In the genomic region with DNA sequence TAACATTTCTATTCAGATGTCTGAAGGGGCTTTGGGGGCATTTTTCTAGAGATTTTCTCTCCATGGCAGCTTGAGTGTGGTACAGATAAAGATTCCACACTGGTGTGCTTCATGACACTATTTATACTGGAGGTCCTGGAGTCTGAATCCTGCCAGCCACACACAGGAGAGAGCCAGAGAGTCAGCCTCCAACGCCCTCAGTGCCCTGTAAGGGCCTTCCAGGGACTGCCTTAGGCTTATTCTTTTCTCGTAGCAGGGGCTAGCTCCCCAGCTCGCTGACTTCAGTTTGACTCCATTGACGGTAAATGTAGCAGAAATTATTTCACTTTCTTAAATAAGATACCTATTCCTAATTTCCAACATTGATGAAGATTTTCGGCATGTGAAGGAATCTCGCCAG, we compare ENCODE assay signal across 5 cellular contexts.
"Had no signal": no experiment of that assay in that cellular context is flagged by ENCODE, and none has a peak within 500 bp of the region (broad histone marks: within the 10 kb centered on the region; RNA-seq: fewer than 3 reads in every experiment).

No MANE protein-coding gene starts in this region.

- H3K4me3 ChIP-seq: GM23248, K562 had no signal

- H2AFZ ChIP-seq: GM23248 had no signal

- ATAC-seq: K562 had no signal

- H3K27ac ChIP-seq: GM23248 had no signal

- DNase-seq: GM23248, H9, HCEC 1CT, IMR-90 had no signal

- H3K4me3 Mint-ChIP-seq: H9 had no signal

- H3K9me3 Mint-ChIP-seq: H9 had no signal

- H3K27ac Mint-ChIP-seq: H9 had no signal

- H3K9ac ChIP-seq: GM23248 had no signal
